8 cellular contexts compared by ENCODE assay signal in genomic region chr1:156659994-156660751, GRCh38. TPM values are rescaled to one million over a fixed set of nuclear protein-coding genes. Genes with fewer than 3 reads are reported as not detected.
DNase-seq lines count a peak whose midpoint lies in the region; ATAC-seq and TF ChIP-seq lines count a peak whose summit lies in the region.

No MANE protein-coding gene starts in this region.

- peak overlapping the region; percentile 82 for H3K27ac ChIP-seq in angular gyrus (ENCODE audit: low read depth, low read length)
- peak overlapping the region; percentile 90 for H3K27ac ChIP-seq in right cardiac atrium (ENCODE audit: low read length)
- H3K27ac ChIP-seq in aorta (ENCODE audit: low read depth in 1 of 2, low read length in 2 of 2) = peak overlapping the region in 1 of 2 donors; percentile 73

- peak; percentile 50 for ATAC-seq in HG02870 (IDR thresholded peaks at IDR 0.05; ENCODE audit: unreplicated experiment)
- ATAC-seq in right cardiac atrium = peak; percentile 86 to 88
- peak; percentile 95 for ATAC-seq in aorta (ENCODE audit: low FRiP score)

- DNase-seq in GM10248 (ENCODE audit: extremely low spot score) = peak; percentile 99
- peak; percentile 95 to 96 for DNase-seq in NCI-H187 (lab: John Stamatoyannopoulos, UW)
- DNase-seq in T-helper 2 cell = peak; percentile 81 to 92 (median 84)
- peak; percentile 98 to 99 (median 98) for DNase-seq in right cardiac atrium
- peak; percentile 89 for DNase-seq in renal cortical epithelial cell (ENCODE audit: low read depth)
- DNase-seq in aorta = peak; percentile 97 to 100

- H3K9me3 ChIP-seq in right cardiac atrium (ENCODE audit: control insufficient read depth, low read length) (no peaks in the 10 kb centered on the region), aorta (ENCODE audit: control insufficient read depth, low read length) (no peaks in the 10 kb centered on the region)

- CTCF ChIA-PET in GM10248 (lab: Yijun Ruan, JAX) = interaction anchor here (0.7 to 14.2 kb wide), 44 partner anchors 10 to 242 kb away, joined by 3 to 431 read pairs (median 5); partner anchors contain the start of genes BCAN, CRABP2, GPATCH4 and HAPLN2

- POLR2A ChIA-PET in GM10248 (lab: Yijun Ruan, JAX) = interaction anchor here (1.2 to 1.6 kb wide), 2 partner anchors 17 to 68 kb away, joined by 4 to 8 read pairs; partner anchors contain the start of genes ISG20L2 and METTL25B

- H3K4me1 ChIP-seq in right cardiac atrium (ENCODE audit: control insufficient read depth, insufficient read depth, low read length) = peaks cover 43% of the 10 kb centered on the region
- H3K4me1 ChIP-seq in aorta (ENCODE audit: control insufficient read depth in 1 of 2, insufficient read depth in 2 of 2, low read length in 2 of 2) = peaks cover 0 to 1% of the 10 kb centered on the region in 2 donors

- peak; percentile 99 for TF ChIP-seq CTCF in GM10248 (IDR thresholded peaks at IDR 0.05; ENCODE audit: control extremely low read depth, extremely low read depth, low read depth, missing control alignments)

- intact Hi-C loops in right cardiac atrium (cut with DNase I) = loop anchor here (1.0 to 10.0 kb wide), 4 partner anchors 17 to 275 kb away; partner anchors contain the start of gene NES (in 1 of the 4)
- intact Hi-C loops in aorta (cut with DNase I) = loop anchor here (1.0 to 5.0 kb wide), 5 partner anchors 17 to 78 kb away; partner anchors contain the start of gene NES (in 1 of the 2)

- H3K36me3 ChIP-seq in aorta (ENCODE audit: control insufficient read depth in 1 of 2, insufficient read depth in 2 of 2, low read length in 1 of 2) = no peaks in the 10 kb centered on the region

- WGBS in right cardiac atrium = 6% methylated on average over 38 of the region's 38 CpGs
- 5 to 8% methylated on average over 34 to 38 of the region's 38 CpGs for WGBS in aorta, 2 donors

- H3K27me3 ChIP-seq in right cardiac atrium (ENCODE audit: control insufficient read depth, insufficient read depth) = no peaks in the 10 kb centered on the region
- no peaks in the 10 kb centered on the region for H3K27me3 ChIP-seq in aorta (ENCODE audit: control insufficient read depth in 1 of 2, insufficient read depth in 2 of 2, low read length in 1 of 2)

- H3K4me3 ChIP-seq in right cardiac atrium (ENCODE audit: low read length) = no peak overlapping the region
- H3K4me3 ChIP-seq in aorta (ENCODE audit: low read length in 2 of 2) = no peak overlapping the region

RNA-seq across cellular contexts. Expression of gene NES, which starts 17.0 kb away (rescaled TPM):
- total RNA-seq in right cardiac atrium (100 to 1,000 TPM; 146 to 282 (median 170) TPM), renal cortical epithelial cell (1.0 and 1.6 TPM in 2 replicates), aorta (10 to 100 TPM; 47.9 to 57.2 TPM)
- polyA plus RNA-seq in right cardiac atrium (257 TPM), aorta (1 to 10 TPM; 5.5 to 8.0 TPM)

RNA-seq across cellular contexts. Expression of gene BCAN, which starts 18.3 kb away (rescaled TPM):
- total RNA-seq in right cardiac atrium (under 1 TPM in 2 of 4 donors, not detected in 2; 0.23 to 0.29 TPM), renal cortical epithelial cell (3.7 TPM in 1 of 2 replicates, not detected in the other), aorta (under 1 TPM in 1 of 2 donors, not detected in 1; 0.36 TPM)
- polyA plus RNA-seq in right cardiac atrium (0.20 TPM), aorta (under 1 TPM in 1 of 2 donors, not detected in 1; 0.95 TPM)

RNA-seq across cellular contexts. Expression of gene HAPLN2, which starts 41.0 kb away (rescaled TPM):
- total RNA-seq in right cardiac atrium (1 to 10 TPM in 2 of 4 donors, under 1 TPM in 2; 0.53 to 1.2 (median 1.1) TPM), renal cortical epithelial cell (not detected in 2 replicates), aorta (under 1 TPM; 0.39 to 0.94 TPM)
- polyA plus RNA-seq in right cardiac atrium (2.0 TPM), aorta (under 1 TPM in 1 of 2 donors, not detected in 1; 0.13 TPM)

RNA-seq across cellular contexts. Expression of gene CRABP2, which starts 45.2 kb away (rescaled TPM):
- total RNA-seq in right cardiac atrium (1 to 10 TPM in 1 of 4 donors, under 1 TPM in 3; 0.71 to 1.6 (median 0.75) TPM), renal cortical epithelial cell (1.4 and 8.3 TPM in 2 replicates), aorta (10 to 100 TPM in 1 of 2 donors, 1 to 10 TPM in 1; 3.8 to 34.4 TPM)
- polyA plus RNA-seq in right cardiac atrium (1.3 TPM), aorta (1 to 10 TPM; 6.5 to 7.8 TPM)

RNA-seq across cellular contexts. Expression of gene GPATCH4, which starts 58.9 kb away (rescaled TPM):
- total RNA-seq in right cardiac atrium (10 to 100 TPM; 13.4 to 21.6 (median 14.5) TPM), renal cortical epithelial cell (13.5 and 33.8 TPM in 2 replicates), aorta (10 to 100 TPM; 15.6 to 24.0 TPM)
- polyA plus RNA-seq in right cardiac atrium (14.7 TPM), aorta (10 to 100 TPM; 12.2 to 22.4 TPM)

Comparison
In these comparisons a context has a peak if more than half of its experiments do, and no peak if none do; other contexts are left out.
1. RNA of gene NES, which starts 17.0 kb away (total RNA-seq): 146 to 282 TPM in right cardiac atrium and 47.9 to 57.2 TPM in aorta; 1.0 to 1.6 TPM in renal cortical epithelial cell; every median in the first group is over 10 times any median in the second.
2. Peak in every context shown above with its lines, with median percentiles within 50 percentile points of each other: DNase-seq and ATAC-seq.